ENCODE assay signal across 8 cellular contexts in genomic region chr7:102395958-102396709, GRCh38. TPM values are rescaled to one million over a fixed set of nuclear protein-coding genes. Genes with fewer than 3 reads are reported as not detected.
A peak's percentile ranks its signal among the peaks of the same experiment; 100 is the strongest.
DNase-seq lines count a peak whose midpoint lies in the region; ATAC-seq and TF ChIP-seq lines count a peak whose summit lies in the region.

PRKRIP1 (plus strand) TSS chr7:102396363; CDS start chr7:102396412, 49 bp downstream.

- TF ChIP-seq POLR2A in ovary (IDR thresholded peaks at IDR 0.05): peak; percentile 10

- TF ChIP-seq EP300 in ovary (IDR thresholded peaks at IDR 0.05): no peak

- H3K79me2 ChIP-seq in SU-DHL-6 (ENCODE audit: insufficient read depth, low read length): peaks cover 12% of the 10 kb centered on the region

- H3F3A ChIP-seq in SU-DHL-6 (ENCODE audit: insufficient read depth): peaks cover 40% of the 10 kb centered on the region

- H3K9me3 Mint-ChIP-seq in activated naive CD8-positive, alpha-beta T cell treated with anti-CD3 and anti-CD28 coated beads for 36 hours: no peaks in the 10 kb centered on the region

- peaks cover 15% of the 10 kb centered on the region for H3K4me1 Mint-ChIP-seq in activated naive CD8-positive, alpha-beta T cell treated with anti-CD3 and anti-CD28 coated beads for 36 hours

- H3K9me2 ChIP-seq in SU-DHL-6 (replicated peaks; ENCODE audit: insufficient read depth, low read length): no peaks in the 10 kb centered on the region

- H3K36me3 Mint-ChIP-seq in activated naive CD8-positive, alpha-beta T cell treated with anti-CD3 and anti-CD28 coated beads for 36 hours: peaks cover 18% of the 10 kb centered on the region

- no peaks in the 10 kb centered on the region; the same call in 1 of the 2 replicates for H4K20me1 ChIP-seq in SU-DHL-6 (ENCODE audit: low read depth, low read length)

- peaks cover 4% of the 10 kb centered on the region for H3K4me1 ChIP-seq in ovary (ENCODE audit: insufficient read depth)
- H3K4me1 ChIP-seq in thymus (ENCODE audit: control insufficient read depth, insufficient read depth, low read length): peaks cover 9% of the 10 kb centered on the region

- peak within 1 kb of the TSS; percentile 93 for H3K4me3 Mint-ChIP-seq in activated naive CD8-positive, alpha-beta T cell treated with anti-CD3 and anti-CD28 coated beads for 36 hours

- H3K9me3 ChIP-seq in SU-DHL-6 (ENCODE audit: insufficient read depth, low read length) (no peaks in the 10 kb centered on the region), ovary (no peaks in the 10 kb centered on the region), thymus (ENCODE audit: control insufficient read depth) (no peaks in the 10 kb centered on the region)

- H3K27ac ChIP-seq in SU-DHL-6 (ENCODE audit: low read depth, low read length) (peak within 1 kb of the TSS; percentile 78), ovary (peak within 1 kb of the TSS; percentile 46 to 76), thymus (ENCODE audit: low read depth) (peak within 1 kb of the TSS; percentile 88)

- 0 to 1% (median 0%) methylated on average over 48 to 55 of the region's 57 CpGs for WGBS in ovary, 3 donors
- WGBS in thymus: under 1% methylated on average over 55 of the region's 57 CpGs

- peak within 1 kb of the TSS; percentile 90 for H3K27ac Mint-ChIP-seq in activated naive CD8-positive, alpha-beta T cell treated with anti-CD3 and anti-CD28 coated beads for 36 hours

- no peak for TF ChIP-seq CTCF in GM12864 (IDR thresholded peaks at IDR 0.05; ENCODE audit: low read depth, low read length, missing control alignments)
- TF ChIP-seq CTCF in SU-DHL-6 (IDR thresholded peaks at IDR 0.05; ENCODE audit: insufficient read depth, low read length, poor library complexity, severe bottlenecking): no peak
- no peak for TF ChIP-seq CTCF in ovary (IDR thresholded peaks at IDR 0.05)

- no peaks in the 10 kb centered on the region for H3K27me3 ChIP-seq in SU-DHL-6 (ENCODE audit: low read length)
- no peaks in the 10 kb centered on the region for H3K27me3 ChIP-seq in ovary
- no peaks in the 10 kb centered on the region for H3K27me3 ChIP-seq in thymus (ENCODE audit: control insufficient read depth, insufficient read depth)

- peak within 1 kb of the TSS; percentile 78 for H3K4me3 ChIP-seq in GM12864 (ENCODE audit: low read depth, low read length)
- H3K4me3 ChIP-seq in SU-DHL-6 (ENCODE audit: insufficient read depth, low read length, poor library complexity, severe bottlenecking): peak within 1 kb of the TSS; percentile 79
- peak within 1 kb of the TSS; percentile 93 for H3K4me3 ChIP-seq in ovary
- peak within 1 kb of the TSS; percentile 73 for H3K4me3 ChIP-seq in thymus (ENCODE audit: low read length)

- H3K9ac ChIP-seq in SU-DHL-6 (ENCODE audit: low read length): peak within 1 kb of the TSS; percentile 87

- H3K4me2 ChIP-seq in SU-DHL-6 (ENCODE audit: low read depth, low read length, poor library complexity, severe bottlenecking): peak within 1 kb of the TSS; percentile 82

- intact Hi-C loops in Right ventricle myocardium inferior (cut with DNase I): loop anchor here (10.0 kb wide), 1 partner anchor 851 kb away; no protein-coding TSS in a partner anchor
- intact Hi-C loops in ovary (cut with DNase I): loop anchor here in 1 of 4 donors (10.0 kb wide), 1 partner anchor 851 kb away; no protein-coding TSS in a partner anchor

- H3K27me3 Mint-ChIP-seq in activated naive CD8-positive, alpha-beta T cell treated with anti-CD3 and anti-CD28 coated beads for 36 hours: no peaks in the 10 kb centered on the region

- ATAC-seq in HG02759 (IDR thresholded peaks at IDR 0.05; ENCODE audit: unreplicated experiment): peak; percentile 99
- peak; percentile 93 for ATAC-seq in Right ventricle myocardium inferior

- H3K36me3 ChIP-seq in SU-DHL-6 (ENCODE audit: low read length) (peaks cover 26% of the 10 kb centered on the region), ovary (no peaks in the 10 kb centered on the region), thymus (ENCODE audit: control insufficient read depth, insufficient read depth) (peaks cover 22% of the 10 kb centered on the region)

- DNase-seq in GM12864 (ENCODE audit: low read depth): peak; percentile 98
- peak; percentile 95 to 98 (median 97) for DNase-seq in NCI-H1417 (lab: John Stamatoyannopoulos, UW)
- DNase-seq in activated naive CD8-positive, alpha-beta T cell treated with anti-CD3 and anti-CD28 coated beads for 36 hours: peak; percentile 89
- peak; percentile 91 for DNase-seq in Right ventricle myocardium inferior (ENCODE audit: missing footprints)
- DNase-seq in ovary: peak; percentile 69 to 85 (median 82)

- no peak within 1 kb of the TSS for H2AFZ ChIP-seq in SU-DHL-6 (ENCODE audit: low read depth, low read length, severe bottlenecking)

RNA-seq across cellular contexts. Expression of gene PRKRIP1, which starts in this region (rescaled TPM):
- 10 to 100 TPM; 25.1 to 25.2 TPM for total RNA-seq in activated naive CD8-positive, alpha-beta T cell treated with anti-CD3 and anti-CD28 coated beads for 36 hours
- total RNA-seq in Right ventricle myocardium inferior (10.6 TPM), ovary (10 to 100 TPM; 17.4 to 28.8 (median 23.9) TPM)
- polyA plus RNA-seq in ovary (10 to 100 TPM; 23.4 to 26.9 TPM), thymus (54.4 TPM)

Comparison
In these comparisons a context has a peak if more than half of its experiments do, and no peak if none do; other contexts are left out.
1. Peak in every context shown above with its lines: DNase-seq, ATAC-seq, H3K4me3 ChIP-seq and H3K27ac ChIP-seq.